1 cellular context compared by ENCODE assay signal in the genomic region with DNA sequence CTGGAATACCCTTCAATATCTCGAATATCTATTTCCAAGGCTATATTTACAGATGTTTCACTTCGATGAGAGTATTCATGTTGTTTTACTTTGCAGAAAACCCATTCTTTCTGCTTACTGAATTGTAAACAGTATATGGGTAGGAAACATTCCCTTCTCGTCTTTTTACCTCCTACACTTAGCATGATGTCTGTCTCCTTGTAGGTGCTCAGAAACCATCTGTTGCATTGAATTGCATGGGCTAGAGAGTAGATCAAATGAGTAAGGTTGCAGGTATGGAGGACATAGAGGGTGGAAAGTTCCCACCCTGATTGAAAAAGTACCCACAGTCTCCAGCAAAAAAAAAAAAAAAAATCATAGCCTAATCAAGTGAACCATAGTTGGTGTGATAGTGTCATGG.
TF ChIP-seq lines count a peak whose summit lies in the region.

No MANE protein-coding gene starts in this region.

TF ChIP-seq in GM12878, 131 proteins besides CTCF, POLR2A, EP300 and RAD21:
- TF ChIP-seq RELB (IDR thresholded peaks at IDR 0.05; ENCODE audit: low read depth) (no peak), YBX1 (IDR thresholded peaks at IDR 0.05) (peak; percentile 30; the same call in 1 of the 2 replicates), CHD1 (IDR thresholded peaks at IDR 0.05; ENCODE audit: low read depth, low read length) (0 out of 2 replicates have a peak, but pooled peaks have one; percentile 1), ZNF217 (IDR thresholded peaks at IDR 0.05) (no peak), RUNX3 (IDR thresholded peaks at IDR 0.05; ENCODE audit: low read length) (peak; percentile 5; the same call in 1 of the 2 replicates), HDGF (IDR thresholded peaks at IDR 0.05) (0 out of 2 replicates have a peak, but pooled peaks have one; percentile 29), MTA3 (IDR thresholded peaks at IDR 0.05; ENCODE audit: borderline replicate concordance, low read length) (no peak), SMAD1 (IDR thresholded peaks at IDR 0.05; ENCODE audit: low read depth, partially characterized antibody) (peak; percentile 60), TAF1 (IDR thresholded peaks at IDR 0.05; ENCODE audit: borderline replicate concordance, low read depth, low read length) (peak; percentile 16; the same call in 1 of the 2 replicates), PML (IDR thresholded peaks at IDR 0.05; ENCODE audit: low read length) (no peak), BHLHE40 (IDR thresholded peaks at IDR 0.05; ENCODE audit: borderline replicate concordance in 1 of 2, low read depth in 2 of 2, low read length in 1 of 2) (no peak), ZNF24 (IDR thresholded peaks at IDR 0.05) (no peak), SREBF1 (IDR thresholded peaks at IDR 0.05; ENCODE audit: low read length) (no peak), ZNF274 (IDR thresholded peaks at IDR 0.05; ENCODE audit: insufficient read depth, insufficient read length) (no peak)
- TF ChIP-seq, protein P1, sequence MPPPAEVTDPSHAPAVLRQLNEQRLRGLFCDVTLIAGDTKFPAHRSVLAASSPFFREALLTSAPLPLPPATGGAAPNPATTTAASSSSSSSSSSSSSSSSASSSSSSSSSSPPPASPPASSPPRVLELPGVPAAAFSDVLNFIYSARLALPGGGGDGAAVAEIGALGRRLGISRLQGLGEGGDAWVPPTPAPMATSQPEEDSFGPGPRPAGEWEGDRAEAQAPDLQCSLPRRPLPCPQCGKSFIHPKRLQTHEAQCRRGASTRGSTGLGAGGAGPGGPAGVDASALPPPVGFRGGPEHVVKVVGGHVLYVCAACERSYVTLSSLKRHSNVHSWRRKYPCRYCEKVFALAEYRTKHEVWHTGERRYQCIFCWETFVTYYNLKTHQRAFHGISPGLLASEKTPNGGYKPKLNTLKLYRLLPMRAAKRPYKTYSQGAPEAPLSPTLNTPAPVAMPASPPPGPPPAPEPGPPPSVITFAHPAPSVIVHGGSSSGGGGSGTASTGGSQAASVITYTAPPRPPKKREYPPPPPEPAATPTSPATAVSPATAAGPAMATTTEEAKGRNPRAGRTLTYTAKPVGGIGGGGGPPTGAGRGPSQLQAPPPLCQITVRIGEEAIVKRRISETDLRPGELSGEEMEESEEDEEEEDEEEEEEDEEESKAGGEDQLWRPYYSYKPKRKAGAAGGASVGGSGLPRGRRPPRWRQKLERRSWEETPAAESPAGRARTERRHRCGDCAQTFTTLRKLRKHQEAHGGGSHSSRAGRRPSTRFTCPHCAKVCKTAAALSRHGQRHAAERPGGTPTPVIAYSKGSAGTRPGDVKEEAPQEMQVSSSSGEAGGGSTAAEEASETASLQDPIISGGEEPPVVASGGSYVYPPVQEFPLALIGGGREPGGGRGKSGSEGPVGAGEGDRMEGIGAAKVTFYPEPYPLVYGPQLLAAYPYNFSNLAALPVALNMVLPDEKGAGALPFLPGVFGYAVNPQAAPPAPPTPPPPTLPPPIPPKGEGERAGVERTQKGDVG (CRISPR knock-in tag; IDR thresholded peaks at IDR 0.05) = no peak
- TF ChIP-seq, protein P2, sequence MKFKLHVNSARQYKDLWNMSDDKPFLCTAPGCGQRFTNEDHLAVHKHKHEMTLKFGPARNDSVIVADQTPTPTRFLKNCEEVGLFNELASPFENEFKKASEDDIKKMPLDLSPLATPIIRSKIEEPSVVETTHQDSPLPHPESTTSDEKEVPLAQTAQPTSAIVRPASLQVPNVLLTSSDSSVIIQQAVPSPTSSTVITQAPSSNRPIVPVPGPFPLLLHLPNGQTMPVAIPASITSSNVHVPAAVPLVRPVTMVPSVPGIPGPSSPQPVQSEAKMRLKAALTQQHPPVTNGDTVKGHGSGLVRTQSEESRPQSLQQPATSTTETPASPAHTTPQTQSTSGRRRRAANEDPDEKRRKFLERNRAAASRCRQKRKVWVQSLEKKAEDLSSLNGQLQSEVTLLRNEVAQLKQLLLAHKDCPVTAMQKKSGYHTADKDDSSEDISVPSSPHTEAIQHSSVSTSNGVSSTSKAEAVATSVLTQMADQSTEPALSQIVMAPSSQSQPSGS (IDR thresholded peaks at IDR 0.05; ENCODE audit: low read length) = no peak; the same call in 1 of the 2 replicates
- TF ChIP-seq, protein P3, sequence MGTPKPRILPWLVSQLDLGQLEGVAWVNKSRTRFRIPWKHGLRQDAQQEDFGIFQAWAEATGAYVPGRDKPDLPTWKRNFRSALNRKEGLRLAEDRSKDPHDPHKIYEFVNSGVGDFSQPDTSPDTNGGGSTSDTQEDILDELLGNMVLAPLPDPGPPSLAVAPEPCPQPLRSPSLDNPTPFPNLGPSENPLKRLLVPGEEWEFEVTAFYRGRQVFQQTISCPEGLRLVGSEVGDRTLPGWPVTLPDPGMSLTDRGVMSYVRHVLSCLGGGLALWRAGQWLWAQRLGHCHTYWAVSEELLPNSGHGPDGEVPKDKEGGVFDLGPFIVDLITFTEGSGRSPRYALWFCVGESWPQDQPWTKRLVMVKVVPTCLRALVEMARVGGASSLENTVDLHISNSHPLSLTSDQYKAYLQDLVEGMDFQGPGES (IDR thresholded peaks at IDR 0.05) = no peak
- TF ChIP-seq, protein P4, sequence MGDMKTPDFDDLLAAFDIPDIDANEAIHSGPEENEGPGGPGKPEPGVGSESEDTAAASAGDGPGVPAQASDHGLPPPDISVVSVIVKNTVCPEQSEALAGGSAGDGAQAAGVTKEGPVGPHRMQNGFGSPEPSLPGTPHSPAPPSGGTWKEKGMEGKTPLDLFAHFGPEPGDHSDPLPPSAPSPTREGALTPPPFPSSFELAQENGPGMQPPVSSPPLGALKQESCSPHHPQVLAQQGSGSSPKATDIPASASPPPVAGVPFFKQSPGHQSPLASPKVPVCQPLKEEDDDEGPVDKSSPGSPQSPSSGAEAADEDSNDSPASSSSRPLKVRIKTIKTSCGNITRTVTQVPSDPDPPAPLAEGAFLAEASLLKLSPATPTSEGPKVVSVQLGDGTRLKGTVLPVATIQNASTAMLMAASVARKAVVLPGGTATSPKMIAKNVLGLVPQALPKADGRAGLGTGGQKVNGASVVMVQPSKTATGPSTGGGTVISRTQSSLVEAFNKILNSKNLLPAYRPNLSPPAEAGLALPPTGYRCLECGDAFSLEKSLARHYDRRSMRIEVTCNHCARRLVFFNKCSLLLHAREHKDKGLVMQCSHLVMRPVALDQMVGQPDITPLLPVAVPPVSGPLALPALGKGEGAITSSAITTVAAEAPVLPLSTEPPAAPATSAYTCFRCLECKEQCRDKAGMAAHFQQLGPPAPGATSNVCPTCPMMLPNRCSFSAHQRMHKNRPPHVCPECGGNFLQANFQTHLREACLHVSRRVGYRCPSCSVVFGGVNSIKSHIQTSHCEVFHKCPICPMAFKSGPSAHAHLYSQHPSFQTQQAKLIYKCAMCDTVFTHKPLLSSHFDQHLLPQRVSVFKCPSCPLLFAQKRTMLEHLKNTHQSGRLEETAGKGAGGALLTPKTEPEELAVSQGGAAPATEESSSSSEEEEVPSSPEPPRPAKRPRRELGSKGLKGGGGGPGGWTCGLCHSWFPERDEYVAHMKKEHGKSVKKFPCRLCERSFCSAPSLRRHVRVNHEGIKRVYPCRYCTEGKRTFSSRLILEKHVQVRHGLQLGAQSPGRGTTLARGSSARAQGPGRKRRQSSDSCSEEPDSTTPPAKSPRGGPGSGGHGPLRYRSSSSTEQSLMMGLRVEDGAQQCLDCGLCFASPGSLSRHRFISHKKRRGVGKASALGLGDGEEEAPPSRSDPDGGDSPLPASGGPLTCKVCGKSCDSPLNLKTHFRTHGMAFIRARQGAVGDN (IDR thresholded peaks at IDR 0.05) = no peak
- TF ChIP-seq, protein P5, sequence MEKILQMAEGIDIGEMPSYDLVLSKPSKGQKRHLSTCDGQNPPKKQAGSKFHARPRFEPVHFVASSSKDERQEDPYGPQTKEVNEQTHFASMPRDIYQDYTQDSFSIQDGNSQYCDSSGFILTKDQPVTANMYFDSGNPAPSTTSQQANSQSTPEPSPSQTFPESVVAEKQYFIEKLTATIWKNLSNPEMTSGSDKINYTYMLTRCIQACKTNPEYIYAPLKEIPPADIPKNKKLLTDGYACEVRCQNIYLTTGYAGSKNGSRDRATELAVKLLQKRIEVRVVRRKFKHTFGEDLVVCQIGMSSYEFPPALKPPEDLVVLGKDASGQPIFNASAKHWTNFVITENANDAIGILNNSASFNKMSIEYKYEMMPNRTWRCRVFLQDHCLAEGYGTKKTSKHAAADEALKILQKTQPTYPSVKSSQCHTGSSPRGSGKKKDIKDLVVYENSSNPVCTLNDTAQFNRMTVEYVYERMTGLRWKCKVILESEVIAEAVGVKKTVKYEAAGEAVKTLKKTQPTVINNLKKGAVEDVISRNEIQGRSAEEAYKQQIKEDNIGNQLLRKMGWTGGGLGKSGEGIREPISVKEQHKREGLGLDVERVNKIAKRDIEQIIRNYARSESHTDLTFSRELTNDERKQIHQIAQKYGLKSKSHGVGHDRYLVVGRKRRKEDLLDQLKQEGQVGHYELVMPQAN (conservative IDR thresholded peaks at IDR 0.05) = 0 out of 2 replicates have a peak, but pooled peaks have one; percentile 17
TF ChIP-seq in GM12878: peak in this region for 7.
